1 cellular context compared by ENCODE assay signal in genomic region chr14:23631702-23632460, GRCh38.
TF ChIP-seq lines count a peak whose summit lies in the region.

No MANE protein-coding gene starts in this region.

TF ChIP-seq in HepG2, 621 proteins besides CTCF, POLR2A, EP300 and RAD21 (continued from another document):
- TF ChIP-seq DZIP1 (CRISPR knock-in tag; IDR thresholded peaks at IDR 0.05), result no peak
- TF ChIP-seq HNF1B (CRISPR knock-in tag; IDR thresholded peaks at IDR 0.05), result no peak
- TF ChIP-seq ZBTB44 (CRISPR knock-in tag; IDR thresholded peaks at IDR 0.05), result no peak
- no peak for TF ChIP-seq CERS6 (CRISPR knock-in tag; IDR thresholded peaks at IDR 0.05)
- TF ChIP-seq ZNF687 (CRISPR knock-in tag; IDR thresholded peaks at IDR 0.05), result peak; percentile 57; the same call in 1 of the 2 replicates
- TF ChIP-seq SP2 (CRISPR knock-in tag; IDR thresholded peaks at IDR 0.05), result no peak
- TF ChIP-seq ZNF224 (CRISPR knock-in tag; IDR thresholded peaks at IDR 0.05), result no peak
- TF ChIP-seq ZBTB8A (CRISPR knock-in tag; IDR thresholded peaks at IDR 0.05; ENCODE audit: borderline replicate concordance, low read depth), result no peak; the same call in 1 of the 2 replicates
- no peak for TF ChIP-seq ZNF367 (CRISPR knock-in tag; IDR thresholded peaks at IDR 0.05; ENCODE audit: borderline replicate concordance)
- TF ChIP-seq BCLAF1 (IDR thresholded peaks at IDR 0.05), result no peak
- no peak for TF ChIP-seq ZNF574 (CRISPR knock-in tag; IDR thresholded peaks at IDR 0.05)
- no peak for TF ChIP-seq ZNF260 (CRISPR knock-in tag; IDR thresholded peaks at IDR 0.05; ENCODE audit: borderline replicate concordance, low read depth)
- TF ChIP-seq DR1 (CRISPR knock-in tag; IDR thresholded peaks at IDR 0.05), result no peak
- no peak for TF ChIP-seq CEBPZ (IDR thresholded peaks at IDR 0.05; ENCODE audit: low read length)
- peak; percentile 69 for TF ChIP-seq ELF1 (CRISPR knock-in tag; IDR thresholded peaks at IDR 0.05)
- TF ChIP-seq E2F2 (CRISPR knock-in tag; IDR thresholded peaks at IDR 0.05; ENCODE audit: borderline replicate concordance), result no peak
- peak; percentile 18 for TF ChIP-seq ZNF639 (CRISPR knock-in tag; conservative IDR thresholded peaks at IDR 0.05)
- peak; percentile 89; the same call in 1 of the 2 replicates for TF ChIP-seq ZNF274 (CRISPR knock-in tag; IDR thresholded peaks at IDR 0.05)
- no peak for TF ChIP-seq SALL1 (CRISPR knock-in tag; IDR thresholded peaks at IDR 0.05)
- TF ChIP-seq ARNT2 (CRISPR knock-in tag; IDR thresholded peaks at IDR 0.05; ENCODE audit: low read depth), result peak; percentile 56; the same call in 1 of the 2 replicates
- no peak for TF ChIP-seq ZFP36L1 (CRISPR knock-in tag; IDR thresholded peaks at IDR 0.05)
- no peak for TF ChIP-seq ZNF703 (CRISPR knock-in tag; IDR thresholded peaks at IDR 0.05; ENCODE audit: borderline replicate concordance)
- TF ChIP-seq KDM5A (IDR thresholded peaks at IDR 0.05; ENCODE audit: borderline replicate concordance, low read length), result peak; percentile 27; the same call in 1 of the 2 replicates
- TF ChIP-seq MED8 (CRISPR knock-in tag; IDR thresholded peaks at IDR 0.05; ENCODE audit: insufficient replicate concordance), result no peak
